Comparison of ENCODE assay signal across 10 cellular contexts in the genomic region with DNA sequence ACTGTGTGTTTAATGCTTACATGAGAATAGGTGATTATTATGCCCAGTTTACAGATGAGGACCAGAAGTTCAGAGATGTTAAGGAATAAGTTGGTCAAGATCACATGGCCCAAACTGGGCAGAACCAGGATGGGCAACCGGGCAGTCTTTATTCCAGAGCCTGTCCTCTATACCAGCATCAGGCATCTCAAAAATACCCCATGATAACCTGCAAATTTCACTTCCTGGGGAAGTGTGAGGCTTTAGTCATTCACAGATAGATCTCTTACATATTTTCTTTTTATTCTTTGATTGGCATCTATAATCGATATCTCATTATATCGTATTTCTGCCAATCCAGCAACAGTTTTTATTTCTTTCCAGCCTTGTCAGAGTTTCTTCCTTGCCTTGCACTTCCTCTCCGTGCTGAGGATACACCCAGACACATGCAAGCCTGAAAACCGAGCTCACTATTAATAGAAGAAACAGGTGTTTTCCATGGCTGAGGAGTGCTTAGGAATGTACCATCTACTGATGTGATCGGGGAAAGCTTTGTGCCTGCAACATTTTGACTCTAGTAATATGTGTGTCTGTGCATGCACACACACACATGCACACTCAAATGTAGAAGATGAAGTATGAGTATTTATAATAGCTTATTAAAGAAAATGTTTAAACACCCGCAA.
A peak's percentile ranks its signal among the peaks of the same experiment; 100 is the strongest.
DNase-seq lines count a peak whose midpoint lies in the region; ATAC-seq and TF ChIP-seq lines count a peak whose summit lies in the region.
"Had no signal": no experiment of that assay in that cellular context is flagged by ENCODE, and none has a peak within 500 bp of the region (broad histone marks: within the 10 kb centered on the region; RNA-seq: fewer than 3 reads in every experiment).

No MANE protein-coding gene starts in this region.

- H3K4me3 Mint-ChIP-seq in activated CD4-positive, alpha-beta T cell treated with anti-CD3 and anti-CD28 coated beads, Interleukin-2, amount 10 ng/mL, durations not matched to agents 24 days and 14 days, result peak overlapping the region; percentile 80
- H3K4me3 Mint-ChIP-seq in GM23338, result no peak overlapping the region
- no peak overlapping the region for H3K4me3 Mint-ChIP-seq in MCF 10A (ENCODE audit: unreplicated experiment)
- H3K4me3 Mint-ChIP-seq: mesothelial cell of epicardium had no signal

- H3K4me3 ChIP-seq in GM23338 (no peak overlapping the region), gastrocnemius medialis (peak overlapping the region; percentile 22 to 43 (median 38))

- in situ Hi-C loops in gastrocnemius medialis (cut with MboI; ENCODE audit: low sequenced_read_pairs in 4 of 4), result no loop called here

- no peaks in the 10 kb centered on the region for H3K27me3 Mint-ChIP-seq in activated CD4-positive, alpha-beta T cell treated with anti-CD3 and anti-CD28 coated beads, Interleukin-2, amount 10 ng/mL, durations not matched to agents 24 days and 14 days
- H3K27me3 Mint-ChIP-seq in GM23338 (ENCODE audit: insufficient read depth, low read depth, poor library complexity) (peaks cover 5% of the 10 kb centered on the region), MCF 10A (ENCODE audit: insufficient read depth, unreplicated experiment) (no peaks in the 10 kb centered on the region)

- no peaks in the 10 kb centered on the region for H3F3A ChIP-seq in GM23338 (replicated peaks; ENCODE audit: low read depth)

- no TSS peak for BruUV-seq in MCF 10A (replicated peaks; lab: Mats Ljungman, UMichigan)

- no peaks in the 10 kb centered on the region for H3K9me3 Mint-ChIP-seq in activated CD4-positive, alpha-beta T cell treated with anti-CD3 and anti-CD28 coated beads, Interleukin-2, amount 10 ng/mL, durations not matched to agents 24 days and 14 days
- H3K9me3 Mint-ChIP-seq in GM23338 (no peaks in the 10 kb centered on the region), MCF 10A (ENCODE audit: unreplicated experiment) (no peaks in the 10 kb centered on the region)
- H3K9me3 Mint-ChIP-seq: mesothelial cell of epicardium had no signal

- H3K36me3 ChIP-seq in GM23338 (ENCODE audit: insufficient read depth) (no peaks in the 10 kb centered on the region), gastrocnemius medialis (no peaks in the 10 kb centered on the region)

- peak overlapping the region; percentile 22; the same call in 1 of the 2 replicates for H3K4me2 ChIP-seq in GM23338

- H4K20me1 ChIP-seq in GM23338 (replicated peaks; ENCODE audit: insufficient read depth), result no peaks in the 10 kb centered on the region

- H3K36me3 Mint-ChIP-seq in activated CD4-positive, alpha-beta T cell treated with anti-CD3 and anti-CD28 coated beads, Interleukin-2, amount 10 ng/mL, durations not matched to agents 24 days and 14 days (ENCODE audit: low read depth), result peaks cover 60% of the 10 kb centered on the region
- H3K36me3 Mint-ChIP-seq in GM23338 (ENCODE audit: low read depth), result no peaks in the 10 kb centered on the region; the same call in 2 of the 3 replicates
- peaks cover 19% of the 10 kb centered on the region for H3K36me3 Mint-ChIP-seq in MCF 10A (ENCODE audit: insufficient read depth, unreplicated experiment)

- CTCF ChIA-PET in MCF 10A (lab: Yijun Ruan, JAX), result interaction anchor here (0.5 to 2.1 kb wide), 5 partner anchors 9 to 89 kb away, joined by 3 to 6 read pairs (median 3); no protein-coding TSS in a partner anchor

- TF ChIP-seq POLR2A in gastrocnemius medialis (IDR thresholded peaks at IDR 0.05), result peak in 1 of 2 donors; percentile 32

- H2AFZ ChIP-seq in GM23338, result no peak overlapping the region

- TF ChIP-seq CTCF in GM23338 (conservative IDR thresholded peaks at IDR 0.05; ENCODE audit: low read depth in 2 of 2) (no peak), gastrocnemius medialis (IDR thresholded peaks at IDR 0.05 in 4 of 5, conservative IDR thresholded peaks at IDR 0.05 in 1 of 5) (no peak), MCF 10A (IDR thresholded peaks at IDR 0.05; ENCODE audit: unreplicated experiment) (no peak)

- POLR2A ChIA-PET in MCF 10A (lab: Yijun Ruan, JAX), result interaction anchor here (0.5 kb wide), 1 partner anchor 129 kb away, joined by 3 read pairs; no protein-coding TSS in a partner anchor

- no peaks in the 10 kb centered on the region for H3K9me3 ChIP-seq in gastrocnemius medialis

- ATAC-seq in GM23338, result no peak
- ATAC-seq in gastrocnemius medialis, result peak; percentile 95 to 98

- H3K4me1 Mint-ChIP-seq in activated CD4-positive, alpha-beta T cell treated with anti-CD3 and anti-CD28 coated beads, Interleukin-2, amount 10 ng/mL, durations not matched to agents 24 days and 14 days, result peaks cover 46% of the 10 kb centered on the region
- H3K4me1 Mint-ChIP-seq in GM23338 (peaks cover 47% of the 10 kb centered on the region), MCF 10A (ENCODE audit: insufficient read depth, unreplicated experiment) (no peaks in the 10 kb centered on the region)

- no peak for DNase-seq in activated CD4-positive, alpha-beta T cell treated with anti-CD3 and anti-CD28 coated beads, Interleukin-2, amount 10 ng/mL, durations not matched to agents 24 days and 14 days
- no peak for DNase-seq in activated CD4-positive, alpha-beta T cell treated with anti-CD3 and anti-CD28 coated beads, Interleukin-2, amount 50 U/mL, for 4 hours
- DNase-seq in GM23338 (ENCODE audit: low spot score) (no peak), LHCN-M2 (ENCODE audit: low read depth) (peak; percentile 44), gastrocnemius medialis (peak in 1 of 2 donors; percentile 40), MCF 10A (ENCODE audit: unreplicated experiment) (no peak), GDM1 (lab: John Stamatoyannopoulos, UW) (no peak), H4 (ENCODE audit: low spot score) (no peak)
- DNase-seq: stimulated activated CD4-positive, alpha-beta T cell treated with anti-CD3 and anti-CD28 coated beads, Interleukin-4, amount 100 ng/mL, for 4 hours had no signal

- H3K27ac Mint-ChIP-seq in activated CD4-positive, alpha-beta T cell treated with anti-CD3 and anti-CD28 coated beads, Interleukin-2, amount 10 ng/mL, durations not matched to agents 24 days and 14 days, result peak overlapping the region; percentile 92
- no peak overlapping the region; the same call in 1 of the 2 replicates for H3K27ac Mint-ChIP-seq in GM23338
- no peak overlapping the region for H3K27ac Mint-ChIP-seq in MCF 10A (ENCODE audit: low read depth, unreplicated experiment)
- H3K27ac Mint-ChIP-seq: mesothelial cell of epicardium had no signal

- H3K79me2 ChIP-seq in GM23338 (replicated peaks; ENCODE audit: insufficient read depth), result no peaks in the 10 kb centered on the region

- H3K27ac ChIP-seq in GM23338 (ENCODE audit: low read depth) (peak overlapping the region; percentile 58), gastrocnemius medialis (peak overlapping the region; percentile 78 to 88 (median 82))

- H3K27me3 ChIP-seq in GM23338 (ENCODE audit: insufficient read depth) (no peaks in the 10 kb centered on the region), gastrocnemius medialis (no peaks in the 10 kb centered on the region)

- H3K9me2 ChIP-seq in GM23338 (ENCODE audit: insufficient read depth), result no peaks in the 10 kb centered on the region

- H3K4me1 ChIP-seq in GM23338 (ENCODE audit: insufficient read depth) (peaks cover 43% of the 10 kb centered on the region), gastrocnemius medialis (peaks cover 18 to 19% of the 10 kb centered on the region in 2 donors)

- intact Hi-C loops in activated CD4-positive, alpha-beta T cell treated with anti-CD3 and anti-CD28 coated beads, Interleukin-2, amount 10 ng/mL, durations not matched to agents 24 days and 14 days (cut with micrococcal nuclease), result loop anchor here (1.0 kb wide), 2 partner anchors 7 to 13 kb away; no protein-coding TSS in a partner anchor
- intact Hi-C loops in gastrocnemius medialis (cut with DNase I; ENCODE audit: low total_unique reads), result loop anchor here (2.0 to 5.0 kb wide), 2 partner anchors 82 to 128 kb away; partner anchors contain the start of genes CCNY and CREM
- intact Hi-C loops in MCF 10A (cut with micrococcal nuclease), result no loop called here

TF ChIP-seq in GM23338, 12 proteins besides CTCF, POLR2A, EP300 and RAD21 (continues in another document):
- no peak for TF ChIP-seq CREB1 (CRISPR knock-in tag; IDR thresholded peaks at IDR 0.05; ENCODE audit: low read depth)
- TF ChIP-seq JUNB (IDR thresholded peaks at IDR 0.05; ENCODE audit: unreplicated experiment), result no peak
- TF ChIP-seq ETS1 (IDR thresholded peaks at IDR 0.05), result no peak
- no peak for TF ChIP-seq STAT1 (IDR thresholded peaks at IDR 0.05; ENCODE audit: unreplicated experiment)
- TF ChIP-seq ZNF114 (CRISPR knock-in tag; IDR thresholded peaks at IDR 0.05), result no peak
- TF ChIP-seq POLR2AphosphoS5 (IDR thresholded peaks at IDR 0.05; ENCODE audit: low read depth), result no peak
